ENCODE assay signal across 10 cellular contexts in genomic region chr4:40763228-40763716, GRCh38. TPM values are rescaled to one million over a fixed set of nuclear protein-coding genes. Genes with fewer than 3 reads are reported as not detected.
A peak's percentile ranks its signal among the peaks of the same experiment; 100 is the strongest.
DNase-seq lines count a peak whose midpoint lies in the region; ATAC-seq, FAIRE-seq and TF ChIP-seq lines count a peak whose summit lies in the region.
"Had no signal": no experiment of that assay in that cellular context is flagged by ENCODE, and none has a peak within 500 bp of the region (broad histone marks: within the 10 kb centered on the region; RNA-seq: fewer than 3 reads in every experiment).

No MANE protein-coding gene starts in this region.

- no peak overlapping the region for H3K4me3 ChIP-seq in epithelial cell of esophagus (ENCODE audit: low read length)
- H3K4me3 ChIP-seq in small intestine (ENCODE audit: low read depth in 1 of 2, low read length in 2 of 2) = no peak overlapping the region

- POLR2A ChIA-PET in RWPE1 (lab: Yijun Ruan, JAX; ENCODE audit: low non-redundant PET) = no interaction called here

- H3K27ac ChIP-seq in small intestine (ENCODE audit: low read depth in 1 of 2, low read length in 1 of 2) (no peak overlapping the region), RWPE1 (no peak overlapping the region)

- H3K9me3 ChIP-seq in small intestine (ENCODE audit: control insufficient read depth, low read depth) = no peaks in the 10 kb centered on the region

- FAIRE-seq in GM18507 (lab: Jason Lieb, UNC) (peak; percentile 97), small intestine (lab: Jason Lieb, UNC) (no peak)
- FAIRE-seq: keratinocyte had no signal

- peak; percentile 99 for ATAC-seq in GM21786 (IDR thresholded peaks at IDR 0.05; ENCODE audit: unreplicated experiment)
- ATAC-seq: Panc1 had no signal

- no peaks in the 10 kb centered on the region for H3K27me3 ChIP-seq in small intestine (ENCODE audit: control insufficient read depth in 2 of 2, insufficient read depth in 2 of 2, low read length in 2 of 2)

- H3K36me3 ChIP-seq in small intestine (ENCODE audit: control insufficient read depth in 2 of 2, insufficient read depth in 2 of 2, low read length in 2 of 2) = no peaks in the 10 kb centered on the region

- H3K4me1 ChIP-seq in small intestine (ENCODE audit: control insufficient read depth in 2 of 2, insufficient read depth in 1 of 2, low read depth in 1 of 2, low read length in 1 of 2) = no peaks in the 10 kb centered on the region

- CTCF ChIA-PET in RWPE1 (lab: Yijun Ruan, JAX) = no interaction called here

- DNase-seq in GM18507 (ENCODE audit: extremely low spot score, insufficient read length, low read depth) (peak; percentile 52), M059J (ENCODE audit: low read depth) (peak; percentile 58), epithelial cell of esophagus (ENCODE audit: low read depth) (peak; percentile 64), amygdala (lab: John Stamatoyannopoulos, UW) (no peak), small intestine (no peak), RWPE1 (ENCODE audit: low spot score) (no peak), Kasumi-1 (lab: John Stamatoyannopoulos, UW) (no peak)

- 61 to 75% (median 69%) methylated on average over 3 of the region's 3 CpGs for WGBS in small intestine, 3 donors

- TF ChIP-seq CTCF in epithelial cell of esophagus (IDR thresholded peaks at IDR 0.05; ENCODE audit: insufficient read depth, low read depth, low read length, missing control alignments) (no peak), RWPE1 (conservative IDR thresholded peaks at IDR 0.05; ENCODE audit: low read depth) (no peak)

RNA-seq across cellular contexts. Expression of gene NSUN7, which starts 13.5 kb away (rescaled TPM):
- total RNA-seq in M059J (2014; rRNA removed; shearing (Covaris generic)) = 5.9 and 9.2 TPM in 2 replicates
- 1 to 10 TPM; 1.1 to 5.5 (median 1.1) TPM for polyA plus RNA-seq in small intestine

Comparison
In these comparisons a context has a peak if more than half of its experiments do, and no peak if none do; other contexts are left out.
1. DNase-seq: peak in GM18507 (single experiment), M059J (single experiment) and epithelial cell of esophagus (single experiment); none in amygdala (0 of 56), small intestine (single experiment), RWPE1 (single experiment) and Kasumi-1 (0 of 2).